In the genomic region with DNA sequence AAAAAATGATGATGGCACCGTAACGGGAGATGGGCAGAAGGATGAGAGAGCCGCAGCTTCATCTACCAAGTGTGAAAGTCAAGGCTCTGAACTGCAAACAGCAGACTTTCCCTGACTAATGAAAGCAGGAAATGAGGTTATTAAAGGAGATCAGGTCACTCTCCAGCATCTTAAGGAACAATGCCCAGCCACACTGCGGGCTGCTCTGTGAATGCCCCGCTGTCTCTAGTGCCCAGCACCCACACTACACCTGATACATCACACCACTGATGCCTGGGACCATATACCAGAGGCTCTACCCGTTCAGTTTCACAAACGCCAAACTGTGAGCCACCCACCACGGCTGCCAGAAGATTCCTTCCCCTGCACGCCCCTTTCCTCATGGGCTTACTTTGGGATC, we compare ENCODE assay signal across 22 cellular contexts.
"Had no signal": no experiment of that assay in that cellular context is flagged by ENCODE, and none has a peak within 500 bp of the region (broad histone marks: within the 10 kb centered on the region; RNA-seq: fewer than 3 reads in every experiment).

No MANE protein-coding gene starts in this region.

- H3K4me3 Mint-ChIP-seq: activated CD4-positive, alpha-beta T cell treated with anti-CD3 and anti-CD28 coated beads, Interleukin-2, amount 10 ng/mL, durations not matched to agents 7 days and 5 days; activated CD8-positive, alpha-beta T cell treated with anti-CD3 and anti-CD28 coated beads, Interleukin-2, amount 10 ng/mL, durations not matched to agents 7 days and 5 days; activated naive CD4-positive, alpha-beta T cell treated with anti-CD3 and anti-CD28 coated beads, Interleukin-2, amount 50 U/mL, for 24 hours; immature natural killer cell; natural killer cell treated with Interleukin-12 subunit alpha and Interleukin-12 subunit beta and Interleukin-15 and Interleukin-18, amount 100 ng/mL, for 72 hours; stimulated activated naive CD8-positive, alpha-beta T cell treated with anti-CD3 and anti-CD28 coated beads, Interleukin-15, Interleukin-2, amounts not matched to agents 100 ng/mL and 50 ng/mL, for 24 hours had no signal

- H3K9me3 ChIP-seq: body of pancreas, ovary, psoas muscle, right lobe of liver, thyroid gland had no signal

- H3K9me3 Mint-ChIP-seq: activated CD4-positive, alpha-beta T cell treated with anti-CD3 and anti-CD28 coated beads, Interleukin-2, amount 10 ng/mL, durations not matched to agents 7 days and 5 days; activated naive CD4-positive, alpha-beta T cell treated with anti-CD3 and anti-CD28 coated beads, Interleukin-2, amount 50 U/mL, for 24 hours; immature natural killer cell; natural killer cell treated with Interleukin-12 subunit alpha and Interleukin-12 subunit beta and Interleukin-15 and Interleukin-18, amount 100 ng/mL, for 72 hours had no signal

- H3K36me3 ChIP-seq: cardiac muscle cell, ovary, right lobe of liver, thyroid gland had no signal

- H3K27ac Mint-ChIP-seq: activated CD4-positive, alpha-beta T cell treated with anti-CD3 and anti-CD28 coated beads, Interleukin-2, amount 10 ng/mL, durations not matched to agents 7 days and 5 days; activated CD8-positive, alpha-beta T cell treated with anti-CD3 and anti-CD28 coated beads, Interleukin-2, amount 10 ng/mL, durations not matched to agents 7 days and 5 days; activated naive CD4-positive, alpha-beta T cell treated with anti-CD3 and anti-CD28 coated beads, Interleukin-2, amount 50 U/mL, for 24 hours; immature natural killer cell; natural killer cell treated with Interleukin-12 subunit alpha and Interleukin-12 subunit beta and Interleukin-15 and Interleukin-18, amount 100 ng/mL, for 72 hours; stimulated activated naive CD8-positive, alpha-beta T cell treated with anti-CD3 and anti-CD28 coated beads, Interleukin-15, Interleukin-2, amounts not matched to agents 100 ng/mL and 50 ng/mL, for 24 hours had no signal

- H3K27ac ChIP-seq: body of pancreas, cardiac muscle cell, ovary, psoas muscle, right lobe of liver, skin epidermis, thyroid gland had no signal

- DNase-seq: activated CD4-positive, alpha-beta T cell treated with anti-CD3 and anti-CD28 coated beads, Interleukin-2, amount 10 ng/mL, durations not matched to agents 7 days and 5 days; activated CD4-positive, CD25-positive, alpha-beta regulatory T cell treated with anti-CD3 and anti-CD28 coated beads, Interleukin-2, amount 50 U/mL, for 72 hours; activated CD8-positive, alpha-beta T cell treated with anti-CD3 and anti-CD28 coated beads, Interleukin-2, amount 10 ng/mL, durations not matched to agents 7 days and 5 days; activated gamma-delta T cell treated with Interleukin-2 at 50 U/mL for 16 hours; anterior cingulate cortex; cortex of kidney; immature natural killer cell; left ventricle myocardium superior; mammary epithelial cell; midbrain; ovary; psoas muscle; right lobe of liver; stimulated activated CD4-positive, alpha-beta T cell treated with anti-CD3 and anti-CD28 coated beads, Interleukin-1b, Interleukin-23, amount 100 ng/mL, for 48 hours; substantia nigra; thyroid gland had no signal

- H3K4me1 ChIP-seq: body of pancreas, psoas muscle, right lobe of liver, thyroid gland had no signal

- H3K4me1 Mint-ChIP-seq: activated CD4-positive, alpha-beta T cell treated with anti-CD3 and anti-CD28 coated beads, Interleukin-2, amount 10 ng/mL, durations not matched to agents 7 days and 5 days; activated naive CD4-positive, alpha-beta T cell treated with anti-CD3 and anti-CD28 coated beads, Interleukin-2, amount 50 U/mL, for 24 hours; immature natural killer cell had no signal

- H3K36me3 Mint-ChIP-seq: immature natural killer cell; natural killer cell treated with Interleukin-12 subunit alpha and Interleukin-12 subunit beta and Interleukin-15 and Interleukin-18, amount 100 ng/mL, for 72 hours had no signal

- H3K27me3 Mint-ChIP-seq: activated naive CD4-positive, alpha-beta T cell treated with anti-CD3 and anti-CD28 coated beads, Interleukin-2, amount 50 U/mL, for 24 hours; stimulated activated naive CD8-positive, alpha-beta T cell treated with anti-CD3 and anti-CD28 coated beads, Interleukin-15, Interleukin-2, amounts not matched to agents 100 ng/mL and 50 ng/mL, for 24 hours had no signal

- H3K27me3 ChIP-seq: body of pancreas, cardiac muscle cell, ovary, right lobe of liver, thyroid gland had no signal

- H3K4me3 ChIP-seq: body of pancreas, cardiac muscle cell, ovary, psoas muscle, right lobe of liver, skin epidermis, thyroid gland had no signal
